ENCODE assay signal across 8 cellular contexts in the genomic region with DNA sequence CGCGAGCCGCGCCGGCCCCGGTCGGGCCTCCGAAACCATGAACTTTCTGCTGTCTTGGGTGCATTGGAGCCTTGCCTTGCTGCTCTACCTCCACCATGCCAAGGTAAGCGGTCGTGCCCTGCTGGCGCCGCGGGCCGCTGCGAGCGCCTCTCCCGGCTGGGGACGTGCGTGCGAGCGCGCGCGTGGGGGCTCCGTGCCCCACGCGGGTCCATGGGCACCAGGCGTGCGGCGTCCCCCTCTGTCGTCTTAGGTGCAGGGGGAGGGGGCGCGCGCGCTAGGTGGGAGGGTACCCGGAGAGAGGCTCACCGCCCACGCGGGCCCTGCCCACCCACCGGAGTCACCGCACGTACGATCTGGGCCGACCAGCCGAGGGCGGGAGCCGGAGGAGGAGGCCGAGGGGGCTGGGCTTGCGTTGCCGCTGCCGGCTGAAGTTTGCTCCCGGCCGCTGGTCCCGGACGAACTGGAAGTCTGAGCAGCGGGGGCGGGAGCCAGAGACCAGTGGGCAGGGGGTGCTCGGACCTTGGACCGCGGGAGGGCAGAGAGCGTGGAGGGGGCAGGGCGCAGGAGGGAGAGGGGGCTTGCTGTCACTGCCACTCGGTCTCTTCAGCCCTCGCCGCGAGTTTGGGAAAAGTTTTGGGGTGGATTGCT. TPM values are rescaled to one million over a fixed set of nuclear protein-coding genes. Genes with fewer than 3 reads are reported as not detected.
A peak's percentile ranks its signal among the peaks of the same experiment; 100 is the strongest.
DNase-seq lines count a peak whose midpoint lies in the region; ATAC-seq and TF ChIP-seq lines count a peak whose summit lies in the region.

No MANE protein-coding gene starts in this region.

- H3K27ac ChIP-seq in CD4-positive, CD25-positive, alpha-beta regulatory T cell (ENCODE audit: insufficient read depth, low read length, poor library complexity, severe bottlenecking), result no peak overlapping the region
- peak overlapping the region; percentile 95 for H3K27ac ChIP-seq in HCT116 (ENCODE audit: low read depth, low read length)
- peak overlapping the region; percentile 84 to 97 (median 94) for H3K27ac ChIP-seq in upper lobe of left lung

- peak in 2 of 3 donors; percentile 38 to 43 for DNase-seq in CD4-positive, CD25-positive, alpha-beta regulatory T cell
- no peak for DNase-seq in HCT116 (ENCODE audit: low read depth, low spot score)
- DNase-seq in RKO (ENCODE audit: low spot score), result peak; percentile 74
- DNase-seq in activated naive CD4-positive, alpha-beta T cell treated with anti-CD3 and anti-CD28 coated beads for 36 hours, result peak; percentile 66
- DNase-seq in glomerular visceral epithelial cell (ENCODE audit: extremely low spot score), result peak; percentile 53
- no peak for DNase-seq in omental fat pad (ENCODE audit: low spot score)
- peak; percentile 73 to 93 for DNase-seq in upper lobe of left lung

- BruUV-seq in HCT116 (replicated peaks; lab: Mats Ljungman, UMichigan), result no TSS peak

- ATAC-seq in CD4-positive, CD25-positive, alpha-beta regulatory T cell (ENCODE audit: low read depth in 2 of 2), result peak; percentile 29 to 33
- ATAC-seq in HCT116 (peak; percentile 41), omental fat pad (ENCODE audit: low FRiP score) (peak; percentile 14), upper lobe of left lung (ENCODE audit: low FRiP score in 2 of 2) (peak in 1 of 2 donors; percentile 44), GM19467 (IDR thresholded peaks at IDR 0.05; ENCODE audit: unreplicated experiment) (no peak)

- POLR2A ChIA-PET in HCT116 (lab: Charles Lee), result interaction anchor here (1.1 to 2.4 kb wide), 6 partner anchors 12 to 229 kb away, joined by 3 to 13 read pairs (median 6); no protein-coding TSS in a partner anchor

- peaks cover 33% of the 10 kb centered on the region for H3K4me1 ChIP-seq in CD4-positive, CD25-positive, alpha-beta regulatory T cell (ENCODE audit: control insufficient read depth, insufficient read depth, low read length, poor library complexity, severe bottlenecking)
- peaks cover 38 to 50% of the 10 kb centered on the region in 2 experiments for H3K4me1 ChIP-seq in HCT116 (ENCODE audit: control insufficient read depth in 1 of 2, insufficient read depth in 2 of 2, low read length in 2 of 2)
- H3K4me1 ChIP-seq in upper lobe of left lung, result peaks cover 40 to 63% (median 49%) of the 10 kb centered on the region in 4 donors

- H3K27me3 ChIP-seq in CD4-positive, CD25-positive, alpha-beta regulatory T cell (ENCODE audit: control insufficient read depth, insufficient read depth, low read length), result peaks cover 10% of the 10 kb centered on the region
- H3K27me3 ChIP-seq in HCT116 (ENCODE audit: insufficient read depth, low read length), result no peaks in the 10 kb centered on the region
- no peaks in the 10 kb centered on the region for H3K27me3 ChIP-seq in upper lobe of left lung

- TF ChIP-seq EP300 in upper lobe of left lung (IDR thresholded peaks at IDR 0.05), result no peak

- TF ChIP-seq RAD21 in HCT116 (IDR thresholded peaks at IDR 0.05; ENCODE audit: low read depth), result no peak

- H4K20me1 ChIP-seq in HCT116 (ENCODE audit: insufficient read depth), result no peaks in the 10 kb centered on the region

- peak overlapping the region; percentile 88 for H3K4me2 ChIP-seq in HCT116 (ENCODE audit: low read length)

- peak overlapping the region in 2 of 4 donors; percentile 35 to 48 for H3K4me3 Mint-ChIP-seq in CD4-positive, CD25-positive, alpha-beta regulatory T cell
- peak overlapping the region; percentile 97 for H3K4me3 Mint-ChIP-seq in activated naive CD4-positive, alpha-beta T cell treated with anti-CD3 and anti-CD28 coated beads for 36 hours

- no peaks in the 10 kb centered on the region for H3K36me3 Mint-ChIP-seq in CD4-positive, CD25-positive, alpha-beta regulatory T cell
- peaks cover 11% of the 10 kb centered on the region for H3K36me3 Mint-ChIP-seq in activated naive CD4-positive, alpha-beta T cell treated with anti-CD3 and anti-CD28 coated beads for 36 hours (ENCODE audit: low read depth)

- no peak for TF ChIP-seq CTCF in HCT116 (IDR thresholded peaks at IDR 0.05 in 2 of 3, conservative IDR thresholded peaks at IDR 0.05 in 1 of 3; ENCODE audit: borderline replicate concordance in 1 of 3, insufficient read depth in 1 of 3, low read depth in 2 of 3, low read length in 2 of 3)
- TF ChIP-seq CTCF in omental fat pad (IDR thresholded peaks at IDR 0.05), result no peak
- TF ChIP-seq CTCF in upper lobe of left lung (IDR thresholded peaks at IDR 0.05), result peak in 4 of 6 experiments; percentile 13 to 26 (median 18)

- WGBS in upper lobe of left lung, 2 donors, result 0% methylated on average over 10 to 19 of the region's 66 CpGs

- H3K79me2 ChIP-seq in HCT116 (ENCODE audit: insufficient read depth, low read length), result peaks cover 61% of the 10 kb centered on the region

- H2AFZ ChIP-seq in HCT116 (ENCODE audit: low read depth, low read length, poor library complexity, severe bottlenecking), result no peak overlapping the region

- H3K9ac ChIP-seq in HCT116 (ENCODE audit: low read length), result peak overlapping the region; percentile 89

- no peak for TF ChIP-seq POLR2A in HCT116 (IDR thresholded peaks at IDR 0.05; ENCODE audit: borderline replicate concordance, extremely low read depth, insufficient read depth, insufficient read length)
- peak in 2 of 4 donors; percentile 15 to 55 for TF ChIP-seq POLR2A in upper lobe of left lung (IDR thresholded peaks at IDR 0.05)

- H3K4me1 Mint-ChIP-seq in CD4-positive, CD25-positive, alpha-beta regulatory T cell, result peaks cover 0 to 25% (median 5%) of the 10 kb centered on the region in 4 donors
- peaks cover 29% of the 10 kb centered on the region for H3K4me1 Mint-ChIP-seq in activated naive CD4-positive, alpha-beta T cell treated with anti-CD3 and anti-CD28 coated beads for 36 hours (ENCODE audit: low read depth)

- no peaks in the 10 kb centered on the region for H3K9me2 ChIP-seq in HCT116 (ENCODE audit: insufficient read depth)

- intact Hi-C loops in HCT116 (cut with micrococcal nuclease), result loop anchor here (5.0 kb wide), 2 partner anchors 66 to 144 kb away; a partner anchor contains a TSS
- intact Hi-C loops in activated naive CD4-positive, alpha-beta T cell treated with anti-CD3 and anti-CD28 coated beads for 36 hours (cut with micrococcal nuclease), result loop anchor here (2.0 kb wide), 3 partner anchors 37 to 355 kb away; a partner anchor contains a TSS

- no peaks in the 10 kb centered on the region for H3K9me3 ChIP-seq in CD4-positive, CD25-positive, alpha-beta regulatory T cell (ENCODE audit: control insufficient read depth in 2 of 2, low read length in 2 of 2)
- H3K9me3 ChIP-seq in HCT116 (ENCODE audit: control insufficient read depth in 1 of 2, insufficient read depth in 1 of 2, low read depth in 1 of 2, low read length in 2 of 2) (no peaks in the 10 kb centered on the region), upper lobe of left lung (no peaks in the 10 kb centered on the region)

- H3K9me3 Mint-ChIP-seq in CD4-positive, CD25-positive, alpha-beta regulatory T cell, result no peaks in the 10 kb centered on the region
- no peaks in the 10 kb centered on the region for H3K9me3 Mint-ChIP-seq in activated naive CD4-positive, alpha-beta T cell treated with anti-CD3 and anti-CD28 coated beads for 36 hours

- H3K27ac Mint-ChIP-seq in CD4-positive, CD25-positive, alpha-beta regulatory T cell, result no peak overlapping the region
- peak overlapping the region; percentile 50 for H3K27ac Mint-ChIP-seq in activated naive CD4-positive, alpha-beta T cell treated with anti-CD3 and anti-CD28 coated beads for 36 hours

- CTCF ChIA-PET in HCT116 (lab: Charles Lee), result interaction anchor here (0.9 to 4.5 kb wide), 4 partner anchors 18 to 308 kb away, joined by 3 to 51 read pairs (median 19); no protein-coding TSS in a partner anchor
- CTCF ChIA-PET in activated naive CD4-positive, alpha-beta T cell treated with anti-CD3 and anti-CD28 coated beads for 36 hours (lab: Charles Lee), result interaction anchor here (0.6 to 4.5 kb wide), 5 partner anchors 37 to 308 kb away, joined by 3 to 45 read pairs (median 22); no protein-coding TSS in a partner anchor

- no peak overlapping the region for H3K4me3 ChIP-seq in CD4-positive, CD25-positive, alpha-beta regulatory T cell (ENCODE audit: low read depth, low read length)
- H3K4me3 ChIP-seq in HCT116 (replicated peaks in 1 of 2; ENCODE audit: low read depth in 1 of 2, low read length in 2 of 2) (peak overlapping the region; percentile 93), upper lobe of left lung (peak overlapping the region; percentile 64 to 80 (median 75))

- RAD21 ChIA-PET in HCT116 (lab: Charles Lee; ENCODE audit: low non-redundant PET in 1 of 2, low total read pairs in 2 of 2, uncharacterized antibody in 2 of 2, unreplicated experiment in 2 of 2), result interaction anchor here in 1 of 2 experiments (2.0 kb wide), 1 partner anchor 303 kb away, joined by 11 read pairs; no protein-coding TSS in a partner anchor

- H3K27me3 Mint-ChIP-seq in CD4-positive, CD25-positive, alpha-beta regulatory T cell, result peaks cover 57% of the 10 kb centered on the region
- no peaks in the 10 kb centered on the region for H3K27me3 Mint-ChIP-seq in activated naive CD4-positive, alpha-beta T cell treated with anti-CD3 and anti-CD28 coated beads for 36 hours (ENCODE audit: low read depth)

- H3K36me3 ChIP-seq in CD4-positive, CD25-positive, alpha-beta regulatory T cell (ENCODE audit: control insufficient read depth, insufficient read depth, low read length), result no peaks in the 10 kb centered on the region
- H3K36me3 ChIP-seq in HCT116 (ENCODE audit: control insufficient read depth in 1 of 2, insufficient read depth in 2 of 2, low read length in 2 of 2), result peaks cover 6 to 9% of the 10 kb centered on the region in 2 experiments; a peak in 3 of 4 replicates
- H3K36me3 ChIP-seq in upper lobe of left lung, result peaks cover 0 to 6% (median 2%) of the 10 kb centered on the region in 4 donors

TF ChIP-seq in HCT116, 20 proteins besides CTCF, POLR2A, EP300 and RAD21:
- TF ChIP-seq POLR2AphosphoS5 (IDR thresholded peaks at IDR 0.05; ENCODE audit: low read depth, low read length), result peak; percentile 58
- TF ChIP-seq SP1 (IDR thresholded peaks at IDR 0.05; ENCODE audit: low read depth), result no peak
- TF ChIP-seq ZFX (IDR thresholded peaks at IDR 0.05), result peak; percentile 89

RNA-seq across cellular contexts. Expression of a gene that starts 1.3 kb away (rescaled TPM):
- 0.22 TPM for total RNA-seq in CD4-positive, CD25-positive, alpha-beta regulatory T cell
- under 1 TPM in 2 of 4 donors, not detected in 2; 0.01 to 0.13 TPM for polyA plus RNA-seq in CD4-positive, CD25-positive, alpha-beta regulatory T cell
- total RNA-seq in HCT116 (2021; ENCODE audit: unreplicated experiment) (112 TPM), omental fat pad (100 to 1,000 TPM; 157 to 656 (median 510) TPM), upper lobe of left lung (100 to 1,000 TPM; 129 to 564 (median 261) TPM)
- polyA plus RNA-seq in HCT116 (2012), result 196 and 304 TPM in 2 replicates
- total RNA-seq in activated naive CD4-positive, alpha-beta T cell treated with anti-CD3 and anti-CD28 coated beads for 36 hours, result 10 to 100 TPM; 35.9 to 37.3 TPM

Comparison
In these comparisons a context has a peak if more than half of its experiments do, and no peak if none do; other contexts are left out.
1. DNase-seq: peak in CD4-positive, CD25-positive, alpha-beta regulatory T cell (2 of 3), RKO (single experiment), activated naive CD4-positive, alpha-beta T cell treated with anti-CD3 and anti-CD28 coated beads for 36 hours (single experiment), glomerular visceral epithelial cell (single experiment) and upper lobe of left lung (2 of 2); none in HCT116 (single experiment) and omental fat pad (single experiment).
2. CTCF ChIP-seq: peak in upper lobe of left lung (4 of 6); none in HCT116 (0 of 3) and omental fat pad (0 of 3).
3. RNA of a gene that starts 1.3 kb away (total RNA-seq): 157 to 656 TPM in omental fat pad, 129 to 564 TPM in upper lobe of left lung, 112 TPM in HCT116 (single experiment) and 35.9 to 37.3 TPM in activated naive CD4-positive, alpha-beta T cell treated with anti-CD3 and anti-CD28 coated beads for 36 hours; 0.22 TPM in CD4-positive, CD25-positive, alpha-beta regulatory T cell (single experiment); every median in the first group is over 10 times any median in the second.